Comparison of ENCODE assay signal across 18 cellular contexts in genomic region chr18:8657050-8657820, GRCh38. TPM values are rescaled to one million over a fixed set of nuclear protein-coding genes. Genes with fewer than 3 reads are reported as not detected.
DNase-seq lines count a peak whose midpoint lies in the region; FAIRE-seq and TF ChIP-seq lines count a peak whose summit lies in the region.
"Had no signal": no experiment of that assay in that cellular context is flagged by ENCODE, and none has a peak within 500 bp of the region (broad histone marks: within the 10 kb centered on the region; RNA-seq: fewer than 3 reads in every experiment).

No MANE protein-coding gene starts in this region.

- POLR2A ChIA-PET in RWPE1 (lab: Yijun Ruan, JAX; ENCODE audit: low non-redundant PET) = no interaction called here

- no peaks in the 10 kb centered on the region for H3K79me2 ChIP-seq in H9 (ENCODE audit: insufficient read depth, low read length)
- no peaks in the 10 kb centered on the region for H3K79me2 ChIP-seq in neural cell (replicated peaks; ENCODE audit: insufficient read depth, low read length)
- H3K79me2 ChIP-seq in osteoblast (ENCODE audit: insufficient read depth, low read length) = no peaks in the 10 kb centered on the region

- CTCF ChIA-PET in RWPE1 (lab: Yijun Ruan, JAX) = interaction anchor here (0.6 to 0.9 kb wide), 2 partner anchors 39 to 1265 kb away, joined by 5 to 8 read pairs; no protein-coding TSS in a partner anchor

- no peaks in the 10 kb centered on the region for H3K79me1 ChIP-seq in H9 (ENCODE audit: insufficient read depth, low read depth, low read length, poor library complexity, severe bottlenecking)

- no peak overlapping the region for H2BK120ac ChIP-seq in H9 (ENCODE audit: low read depth, low read length, poor library complexity, severe bottlenecking)

- H3K9me2 ChIP-seq in neural cell (ENCODE audit: insufficient read depth, low read length) = no peaks in the 10 kb centered on the region

- H3K4me3 Mint-ChIP-seq in H9 = no peak overlapping the region
- H3K4me3 Mint-ChIP-seq: T-cell, WTC11 had no signal

- no peaks in the 10 kb centered on the region for H3F3A ChIP-seq in neural cell (ENCODE audit: insufficient read depth, low read length, poor library complexity, severe bottlenecking)

- H3K27ac Mint-ChIP-seq in H9 = peak overlapping the region; percentile 19 to 54 (median 36); a peak in 5 of 7 replicates
- H3K27ac Mint-ChIP-seq: activated T-helper 2 cell treated with anti-CD3 and anti-CD28 coated beads, Interferon-gamma antibody, Interleukin-2, Interleukin-4, amounts not matched to agents 10 μg/mL and 5 μg/mL and 100 μg/mL, durations not matched to agents 14 hours and 24 hours and 36 hours; T-cell; WTC11 had no signal

- H2BK5ac ChIP-seq in H9 (ENCODE audit: insufficient read length, low read length) = no peak overlapping the region

- FAIRE-seq in GM12891 (lab: Jason Lieb, UNC) = no peak
- FAIRE-seq: GM18507, pancreas had no signal

- TF ChIP-seq CTCF in H9 (conservative IDR thresholded peaks at IDR 0.05) (no peak), RWPE1 (conservative IDR thresholded peaks at IDR 0.05; ENCODE audit: low read depth) (no peak), neural cell (IDR thresholded peaks at IDR 0.05; ENCODE audit: poor library complexity, severe bottlenecking) (no peak), osteoblast (IDR thresholded peaks at IDR 0.05; ENCODE audit: extremely low read depth, low read depth, low read length) (no peak)

- no peak for DNase-seq in H9
- peak; percentile 39 to 49 for DNase-seq in NCI-H187 (lab: John Stamatoyannopoulos, UW)
- no peak for DNase-seq in RWPE1 (ENCODE audit: low spot score)
- no peak for DNase-seq in osteoblast (ENCODE audit: insufficient read length, low spot score, missing footprints)
- DNase-seq in Kasumi-1 (lab: John Stamatoyannopoulos, UW) = no peak
- no peak for DNase-seq in GM12891 (ENCODE audit: insufficient read length, low spot score)
- DNase-seq: left cardiac atrium, MG63, mucosa of descending colon, pancreas, T-cell had no signal

- H3K9ac ChIP-seq in H9 (ENCODE audit: extremely low read depth, insufficient read length, low read length) (no peak overlapping the region), neural cell (ENCODE audit: low read length) (peak overlapping the region; percentile 35)
- H3K9ac ChIP-seq: BLaER1 had no signal

- H3K4me1 Mint-ChIP-seq in H9 = peaks cover 33 to 36% of the 10 kb centered on the region in 2 experiments
- H3K4me1 Mint-ChIP-seq: T-cell had no signal

- H3K9me3 Mint-ChIP-seq in H9 = no peaks in the 10 kb centered on the region; a peak in 1 of 5 replicates
- H3K9me3 Mint-ChIP-seq: activated T-helper 2 cell treated with anti-CD3 and anti-CD28 coated beads, Interferon-gamma antibody, Interleukin-2, Interleukin-4, amounts not matched to agents 10 μg/mL and 5 μg/mL and 100 μg/mL, durations not matched to agents 14 hours and 24 hours and 36 hours; T-cell; WTC11 had no signal

- H3K4me2 ChIP-seq in H9 (ENCODE audit: insufficient read depth, insufficient read length, low read length) (no peak overlapping the region), neural cell (ENCODE audit: low read length) (peak overlapping the region; percentile 2), osteoblast (ENCODE audit: insufficient read depth, low read length) (no peak overlapping the region)

- H3K27me3 ChIP-seq in H9 (ENCODE audit: insufficient read depth, low read length) (no peaks in the 10 kb centered on the region), neural cell (ENCODE audit: insufficient read depth, low read depth, low read length) (no peaks in the 10 kb centered on the region), osteoblast (ENCODE audit: insufficient read depth, low read length) (peaks cover 2% of the 10 kb centered on the region)
- H3K27me3 ChIP-seq: BLaER1, foreskin keratinocyte, MG63, thyroid gland had no signal

- no peak for TF ChIP-seq POLR2A in GM12891 (IDR thresholded peaks at IDR 0.05; ENCODE audit: low read depth, low read length)

- H2BK15ac ChIP-seq in H9 (ENCODE audit: low read depth, low read length) = no peak overlapping the region

- no peak for TF ChIP-seq RAD21 in neural cell (conservative IDR thresholded peaks at IDR 0.05)

- no peak overlapping the region for H3K56ac ChIP-seq in H9 (ENCODE audit: insufficient read length, low read depth, low read length)

- no peaks in the 10 kb centered on the region for H3K36me3 ChIP-seq in neural cell (ENCODE audit: insufficient read depth, low read length)
- no peaks in the 10 kb centered on the region for H3K36me3 ChIP-seq in osteoblast (ENCODE audit: insufficient read depth, low read length)
- H3K36me3 ChIP-seq: BLaER1, MG63, pancreas, thyroid gland had no signal

- H3K4me1 ChIP-seq in H9 (ENCODE audit: insufficient read depth, low read length) (peaks cover 3% of the 10 kb centered on the region), osteoblast (ENCODE audit: insufficient read depth, low read length) (no peaks in the 10 kb centered on the region)
- H3K4me1 ChIP-seq: foreskin keratinocyte, pancreas had no signal

- no peak overlapping the region for H3K23ac ChIP-seq in H9 (ENCODE audit: insufficient read length, low read depth, low read length)

- no peak overlapping the region for H2AK5ac ChIP-seq in H9 (ENCODE audit: insufficient read length, low read length)

- no peak overlapping the region for H2BK20ac ChIP-seq in H9 (ENCODE audit: low read depth, low read length, poor library complexity, severe bottlenecking)

- H3T11ph ChIP-seq in H9 (ENCODE audit: low read length) = no peak overlapping the region

- H3K9me3 ChIP-seq in H9 (ENCODE audit: control insufficient read depth, low read depth, low read length) = no peaks in the 10 kb centered on the region
- H3K9me3 ChIP-seq in neural cell (ENCODE audit: low read length) = no peaks in the 10 kb centered on the region
- no peaks in the 10 kb centered on the region for H3K9me3 ChIP-seq in osteoblast (ENCODE audit: low read depth, low read length)
- H3K9me3 ChIP-seq: BLaER1, MG63, mucosa of descending colon, pancreas, thyroid gland had no signal

- no peaks in the 10 kb centered on the region; the same call in 1 of the 2 replicates for H3K27me3 Mint-ChIP-seq in H9 (ENCODE audit: low read depth)

- H4K20me1 ChIP-seq in H9 (ENCODE audit: control insufficient read depth, insufficient read depth, insufficient read length) = no peaks in the 10 kb centered on the region
- H4K20me1 ChIP-seq in neural cell (ENCODE audit: insufficient read depth) = no peaks in the 10 kb centered on the region
- no peaks in the 10 kb centered on the region for H4K20me1 ChIP-seq in osteoblast (ENCODE audit: insufficient read depth, low read length)
- H4K20me1 ChIP-seq: BLaER1 had no signal

- H2BK12ac ChIP-seq in H9 (ENCODE audit: insufficient read length, low read depth, low read length) = no peak overlapping the region

- no peak overlapping the region for H3K18ac ChIP-seq in H9 (ENCODE audit: insufficient read length, low read depth, low read length)

- no peak overlapping the region for H4K91ac ChIP-seq in H9 (ENCODE audit: insufficient read length, low read depth, low read length)

- H3K36me3 Mint-ChIP-seq in H9 (ENCODE audit: insufficient read depth in 1 of 3, low read depth in 3 of 3) = no peaks in the 10 kb centered on the region
- H3K36me3 Mint-ChIP-seq: T-cell, WTC11 had no signal

- H3K14ac ChIP-seq in H9 (ENCODE audit: insufficient read depth, low read length) = no peak overlapping the region

- H4K5ac ChIP-seq in H9 (ENCODE audit: insufficient read length, low read depth, low read length) = no peak overlapping the region

- peak overlapping the region; percentile 1 for H3K4me3 ChIP-seq in neural cell (ENCODE audit: low read length)
- H3K4me3 ChIP-seq in osteoblast (ENCODE audit: insufficient read depth, low read length) = no peak overlapping the region
- H3K4me3 ChIP-seq: BLaER1, MG63, mucosa of descending colon, pancreas, thyroid gland had no signal

- TF ChIP-seq EP300 in neural cell (conservative IDR thresholded peaks at IDR 0.05; ENCODE audit: poor library complexity, severe bottlenecking) = no peak

- no peak overlapping the region for H3K4ac ChIP-seq in H9 (ENCODE audit: low read depth, low read length)

- no peak overlapping the region for H4K8ac ChIP-seq in H9 (replicated peaks; ENCODE audit: insufficient read length, low read depth, low read length)

- no CpG with 5 or more reads among the region's 14 CpGs for WGBS in H9 (ENCODE audit: extremely low coverage, insufficient read length, low lambda C conversion rate)

- H2AFZ ChIP-seq in H9 (ENCODE audit: low read length) (no peak overlapping the region), neural cell (ENCODE audit: low read depth, low read length) (no peak overlapping the region), osteoblast (ENCODE audit: low read length) (no peak overlapping the region)

- H3K27ac ChIP-seq in H9 (ENCODE audit: insufficient read length, low read depth, low read length) (no peak overlapping the region), RWPE1 (peak overlapping the region; percentile 55), neural cell (ENCODE audit: low read length) (peak overlapping the region; percentile 12), osteoblast (ENCODE audit: low read depth, low read length) (no peak overlapping the region)
- H3K27ac ChIP-seq: BLaER1, foreskin keratinocyte, pancreas, thyroid gland had no signal

- no peaks in the 10 kb centered on the region for H3K23me2 ChIP-seq in H9 (ENCODE audit: insufficient read length, low read depth, low read length, poor library complexity, severe bottlenecking)

TF ChIP-seq in neural cell, 6 proteins besides CTCF, POLR2A, EP300 and RAD21 (continues in another document):
- no peak for TF ChIP-seq SMC3 (conservative IDR thresholded peaks at IDR 0.05; ENCODE audit: poor library complexity)

TF ChIP-seq in GM12891, 5 proteins besides CTCF, POLR2A, EP300 and RAD21:
- TF ChIP-seq POLR2AphosphoS5 (IDR thresholded peaks at IDR 0.05; ENCODE audit: low read depth, low read length) (no peak), SPI1 (IDR thresholded peaks at IDR 0.05; ENCODE audit: low read depth, low read length) (no peak), POU2F2 (IDR thresholded peaks at IDR 0.05; ENCODE audit: low read depth, low read length) (no peak), PAX5 (IDR thresholded peaks at IDR 0.05; ENCODE audit: insufficient read depth, low read length, severe bottlenecking) (no peak), TAF1 (IDR thresholded peaks at IDR 0.05; ENCODE audit: low read depth, low read length) (no peak)
TF ChIP-seq in GM12891: peak in this region for 0.

RNA-seq across cellular contexts. Expression of gene RAB12, which starts 48.0 kb away (rescaled TPM):
- total RNA-seq in H9 (2021) (49.4 and 51.3 TPM in 2 replicates), osteoblast (49.2 and 51.6 TPM in 2 replicates)
- 84.3 and 102 TPM in 2 replicates for polyA plus RNA-seq in neural cell
- 89.1 and 100 TPM in 2 replicates for polyA minus RNA-seq in neural cell
- 8.6 TPM for polyA plus RNA-seq in GM12891 (2012; ENCODE audit: low read depth, missing spikeins)

RNA-seq across cellular contexts. Expression of gene MTCL1, which starts 48.1 kb away (rescaled TPM):
- 45.1 and 50.7 TPM in 2 replicates for total RNA-seq in H9 (2021)
- 20.8 and 23.1 TPM in 2 replicates for polyA plus RNA-seq in neural cell
- polyA minus RNA-seq in neural cell = 44.6 and 51.3 TPM in 2 replicates
- total RNA-seq in osteoblast = 38.0 and 44.5 TPM in 2 replicates
- 0.21 TPM for polyA plus RNA-seq in GM12891 (2012; ENCODE audit: low read depth, missing spikeins)

Comparison
In these comparisons a context has a peak if more than half of its experiments do, and no peak if none do; other contexts are left out.
1. DNase-seq: peak in NCI-H187 (2 of 2); none in H9 (single experiment), RWPE1 (single experiment), osteoblast (single experiment), Kasumi-1 (0 of 2) and GM12891 (single experiment).
2. H3K27ac ChIP-seq: peak in RWPE1 (single experiment) and neural cell (single experiment); none in H9 (single experiment) and osteoblast (single experiment).